ENCODE assay signal across 17 cellular contexts in genomic region chr21:31145271-31145801, GRCh38.
DNase-seq lines count a peak whose midpoint lies in the region; ATAC-seq and TF ChIP-seq lines count a peak whose summit lies in the region.
"Had no signal": no experiment of that assay in that cellular context is flagged by ENCODE, and none has a peak within 500 bp of the region (broad histone marks: within the 10 kb centered on the region; RNA-seq: fewer than 3 reads in every experiment).

No MANE protein-coding gene starts in this region.

- H2AFZ ChIP-seq in H9 (ENCODE audit: low read length) (no peak overlapping the region), IMR-90 (replicated peaks; ENCODE audit: low read length, poor library complexity) (no peak overlapping the region), mesenchymal stem cell (ENCODE audit: low read depth, low read length) (no peak overlapping the region)

- TF ChIP-seq RAD21 in IMR-90 (IDR thresholded peaks at IDR 0.05; ENCODE audit: low read length), result no peak

- H3K4me1 ChIP-seq in H9 (ENCODE audit: insufficient read depth, low read length) (peaks cover 2% of the 10 kb centered on the region), IMR-90 (ENCODE audit: control insufficient read depth, insufficient read depth, low read length) (no peaks in the 10 kb centered on the region; the same call in 1 of the 2 replicates), mesenchymal stem cell (ENCODE audit: control insufficient read depth, insufficient read depth, low read depth, low read length) (peaks cover 13% of the 10 kb centered on the region)

- ATAC-seq in IMR-90 (ENCODE audit: low read depth), result peak; percentile 57
- ATAC-seq: HCT116, Panc1, Right ventricle myocardium inferior had no signal

- H3K4me3 Mint-ChIP-seq in H9, result no peak overlapping the region

- no peak overlapping the region for H3K9ac ChIP-seq in H9 (ENCODE audit: extremely low read depth, insufficient read length, low read length)
- no peak overlapping the region for H3K9ac ChIP-seq in IMR-90 (ENCODE audit: low read depth, low read length)
- no peak overlapping the region for H3K9ac ChIP-seq in mesenchymal stem cell (ENCODE audit: low read length)
- H3K9ac ChIP-seq: BLaER1 treated with 17β-estradiol and CSF1 and Interleukin-3, amounts not matched to agents 10 nM and 100 nM had no signal

- no peaks in the 10 kb centered on the region for H3K9me1 ChIP-seq in IMR-90 (ENCODE audit: insufficient read depth, low read length)

- H3K4me2 ChIP-seq in H9 (ENCODE audit: insufficient read depth, insufficient read length, low read length), result no peak overlapping the region
- no peak overlapping the region for H3K4me2 ChIP-seq in IMR-90 (ENCODE audit: low read depth, low read length)
- H3K4me2 ChIP-seq in mesenchymal stem cell (ENCODE audit: low read length, poor library complexity, severe bottlenecking), result no peak overlapping the region

- H3T11ph ChIP-seq in H9 (ENCODE audit: low read length), result no peak overlapping the region

- dilution Hi-C loops in IMR-90 (cut with HindIII; ENCODE audit: low sequenced_read_pairs, unreplicated experiment), result no loop called here

- H3K18ac ChIP-seq in H9 (ENCODE audit: insufficient read length, low read depth, low read length), result no peak overlapping the region
- H3K18ac ChIP-seq in IMR-90 (ENCODE audit: low read depth, low read length), result no peak overlapping the region
- no peak overlapping the region for H3K18ac ChIP-seq in mesenchymal stem cell (ENCODE audit: low read depth in 1 of 2, low read length in 2 of 2)

- H3K36me3 ChIP-seq in IMR-90 (ENCODE audit: control insufficient read depth, insufficient read depth, low read length), result no peaks in the 10 kb centered on the region
- H3K36me3 ChIP-seq in mesenchymal stem cell (ENCODE audit: control insufficient read depth in 1 of 2, insufficient read depth in 2 of 2, low read depth in 1 of 2, low read length in 2 of 2), result peaks cover 0 to 9% of the 10 kb centered on the region in 2 experiments

- DNase-seq in H9 (no peak), IMR-90 (peak; percentile 1), mesenchymal stem cell (peak; percentile 62), NCI-H2196 treated with DMSO at 0.1 percent for 48 hours (lab: John Stamatoyannopoulos, UW; ENCODE audit: unreplicated experiment) (no peak), DMS53 (lab: John Stamatoyannopoulos, UW) (no peak), HPDE6-E6E7 (ENCODE audit: extremely low spot score) (no peak)
- DNase-seq: COR-L47, DMS79, NCI-H1417 treated with DMSO at 0.1 percent for 48 hours, NCI-H2029, NCI-H526 treated with DMSO at 0.1 percent for 48 hours had no signal

- H3K4ac ChIP-seq in H9 (ENCODE audit: low read depth, low read length), result no peak overlapping the region
- H3K4ac ChIP-seq in IMR-90 (ENCODE audit: low read depth, low read length), result no peak overlapping the region
- H3K4ac ChIP-seq in mesenchymal stem cell (ENCODE audit: low read depth in 1 of 2, low read length in 2 of 2), result no peak overlapping the region

- in situ Hi-C loops in IMR-90 (cut with MboI; ENCODE audit: low sequenced_read_pairs), result no loop called here

- H4K91ac ChIP-seq in H9 (ENCODE audit: insufficient read length, low read depth, low read length), result no peak overlapping the region
- no peak overlapping the region for H4K91ac ChIP-seq in IMR-90 (ENCODE audit: insufficient read depth, low read depth, low read length)
- no peak overlapping the region for H4K91ac ChIP-seq in mesenchymal stem cell (ENCODE audit: low read length)

- H4K8ac ChIP-seq in H9 (replicated peaks; ENCODE audit: insufficient read length, low read depth, low read length), result no peak overlapping the region
- no peak overlapping the region for H4K8ac ChIP-seq in IMR-90 (ENCODE audit: low read depth in 2 of 2, low read length in 2 of 2)
- H4K8ac ChIP-seq in mesenchymal stem cell (ENCODE audit: low read length), result no peak overlapping the region

- intact Hi-C loops in IMR-90 (cut with micrococcal nuclease), result no loop called here

- no peak overlapping the region for H2BK12ac ChIP-seq in H9 (ENCODE audit: insufficient read length, low read depth, low read length)
- no peak overlapping the region for H2BK12ac ChIP-seq in mesenchymal stem cell (ENCODE audit: low read length in 2 of 2)

- WGBS in H9 (ENCODE audit: extremely low coverage, insufficient read length, low lambda C conversion rate), result no CpG with 5 or more reads among the region's 4 CpGs
- no CpG with 5 or more reads among the region's 4 CpGs for WGBS in IMR-90 (ENCODE audit: extremely low coverage in 2 of 2, insufficient read length in 1 of 2), 2 experiments
- WGBS in mesenchymal stem cell, result 17% methylated on average over 3 of the region's 4 CpGs

- no peaks in the 10 kb centered on the region for H4K20me1 ChIP-seq in H9 (ENCODE audit: control insufficient read depth, insufficient read depth, insufficient read length)
- H4K20me1 ChIP-seq in IMR-90 (ENCODE audit: insufficient read depth, low read length), result no peaks in the 10 kb centered on the region
- H4K20me1 ChIP-seq: BLaER1 treated with 17β-estradiol and CSF1 and Interleukin-3, amounts not matched to agents 10 nM and 100 nM had no signal

- no peak overlapping the region for H2BK5ac ChIP-seq in H9 (ENCODE audit: insufficient read length, low read length)
- H2BK5ac ChIP-seq in IMR-90 (ENCODE audit: low read depth, low read length, poor library complexity, severe bottlenecking), result no peak overlapping the region
- H2BK5ac ChIP-seq in mesenchymal stem cell (ENCODE audit: low read depth, low read length, poor library complexity, severe bottlenecking), result no peak overlapping the region

- H3K23ac ChIP-seq in H9 (ENCODE audit: insufficient read length, low read depth, low read length) (no peak overlapping the region), IMR-90 (ENCODE audit: low read depth, low read length) (no peak overlapping the region), mesenchymal stem cell (ENCODE audit: low read length in 2 of 2) (no peak overlapping the region)

- H3K27ac Mint-ChIP-seq in H9, result peak overlapping the region; percentile 34 to 83 (median 52); a peak in 3 of 7 replicates
- H3K27ac Mint-ChIP-seq: IgD-negative memory B cell had no signal

- H3K4me3 ChIP-seq in IMR-90 (ENCODE audit: insufficient read depth, low read depth, low read length) (no peak overlapping the region), mesenchymal stem cell (ENCODE audit: insufficient read depth in 1 of 2, low read depth in 1 of 2, low read length in 2 of 2) (no peak overlapping the region)
- H3K4me3 ChIP-seq: BLaER1 treated with 17β-estradiol and CSF1 and Interleukin-3, amounts not matched to agents 10 nM and 100 nM had no signal

- no TSS peak for BruUV-seq in IMR-90 (replicated peaks; lab: Mats Ljungman, UMichigan)

- peak overlapping the region; percentile 13 for H3K27ac ChIP-seq in H9 (ENCODE audit: insufficient read length, low read depth, low read length)
- peak overlapping the region; percentile 91; the same call in 1 of the 2 replicates for H3K27ac ChIP-seq in IMR-90 (ENCODE audit: insufficient read depth, low read length)
- peak overlapping the region; percentile 19 for H3K27ac ChIP-seq in cingulate gyrus (ENCODE audit: low read depth, low read length)
- H3K27ac ChIP-seq in mesenchymal stem cell (ENCODE audit: low read length, poor library complexity, severe bottlenecking), result no peak overlapping the region
- H3K27ac ChIP-seq: BLaER1 treated with 17β-estradiol and CSF1 and Interleukin-3, amounts not matched to agents 10 nM and 100 nM had no signal

- TF ChIP-seq CTCF in H9 (conservative IDR thresholded peaks at IDR 0.05) (no peak), IMR-90 (conservative IDR thresholded peaks at IDR 0.05; ENCODE audit: low read depth, low read length) (no peak)

- H3K4me1 Mint-ChIP-seq in H9, result peaks cover 24% of the 10 kb centered on the region in 2 experiments
- H3K4me1 Mint-ChIP-seq: IgD-negative memory B cell had no signal

- peaks cover 4 to 9% of the 10 kb centered on the region in 2 experiments; a peak in 3 of 5 replicates for H3K9me3 Mint-ChIP-seq in H9
- H3K9me3 Mint-ChIP-seq: IgD-negative memory B cell had no signal

- H2BK120ac ChIP-seq in H9 (ENCODE audit: low read depth, low read length, poor library complexity, severe bottlenecking), result no peak overlapping the region
- H2BK120ac ChIP-seq in IMR-90 (ENCODE audit: low read depth, low read length), result no peak overlapping the region
- no peak overlapping the region for H2BK120ac ChIP-seq in mesenchymal stem cell (ENCODE audit: low read depth, low read length)

- CTCF ChIA-PET in IMR-90 (lab: Yijun Ruan, JAX), result no interaction called here

- no peak overlapping the region for H3K56ac ChIP-seq in H9 (ENCODE audit: insufficient read length, low read depth, low read length)
- H3K56ac ChIP-seq in IMR-90 (ENCODE audit: extremely low read depth, insufficient read depth, low read length), result no peak overlapping the region

- peaks cover 11 to 19% (median 18%) of the 10 kb centered on the region in 3 experiments for H3K36me3 Mint-ChIP-seq in H9 (ENCODE audit: insufficient read depth in 1 of 3, low read depth in 3 of 3)
- H3K36me3 Mint-ChIP-seq: IgD-negative memory B cell had no signal

- H2BK15ac ChIP-seq in H9 (ENCODE audit: low read depth, low read length), result no peak overlapping the region
- H2BK15ac ChIP-seq in IMR-90 (ENCODE audit: low read depth, low read length), result no peak overlapping the region
- no peak overlapping the region for H2BK15ac ChIP-seq in mesenchymal stem cell (ENCODE audit: low read depth, poor library complexity, severe bottlenecking)

- H4K5ac ChIP-seq in H9 (ENCODE audit: insufficient read length, low read depth, low read length) (no peak overlapping the region), IMR-90 (ENCODE audit: low read depth, low read length) (no peak overlapping the region)

- H2AK9ac ChIP-seq in IMR-90 (replicated peaks; ENCODE audit: low read depth, low read length, poor library complexity), result no peak overlapping the region

- no peak for TF ChIP-seq POLR2A in IMR-90 (IDR thresholded peaks at IDR 0.05; ENCODE audit: low read depth, low read length)

- H3K23me2 ChIP-seq in H9 (ENCODE audit: insufficient read length, low read depth, low read length, poor library complexity, severe bottlenecking), result no peaks in the 10 kb centered on the region

- POLR2A ChIA-PET in IMR-90 (lab: Charles Lee; ENCODE audit: unreplicated experiment), result interaction anchor here (0.6 kb wide), 1 partner anchor 567 kb away, joined by 8 read pairs; no protein-coding TSS in a partner anchor

- no peaks in the 10 kb centered on the region for H3K27me3 Mint-ChIP-seq in H9 (ENCODE audit: low read depth)

- H2AK5ac ChIP-seq in H9 (ENCODE audit: insufficient read length, low read length) (no peak overlapping the region), IMR-90 (ENCODE audit: low read depth, low read length) (no peak overlapping the region), mesenchymal stem cell (ENCODE audit: low read length, severe bottlenecking) (no peak overlapping the region)

- no peaks in the 10 kb centered on the region for H3K79me2 ChIP-seq in H9 (ENCODE audit: insufficient read depth, low read length)

- no peak overlapping the region for H3K14ac ChIP-seq in H9 (ENCODE audit: insufficient read depth, low read length)
- no peak overlapping the region for H3K14ac ChIP-seq in IMR-90 (replicated peaks; ENCODE audit: low read depth, low read length)
- H3K14ac ChIP-seq in mesenchymal stem cell (ENCODE audit: low read length in 2 of 2), result no peak overlapping the region

- H3K9me3 ChIP-seq in H9 (ENCODE audit: control insufficient read depth, low read depth, low read length), result no peaks in the 10 kb centered on the region
- H3K9me3 ChIP-seq in IMR-90 (ENCODE audit: control insufficient read depth, insufficient read depth, low read length), result no peaks in the 10 kb centered on the region
- no peaks in the 10 kb centered on the region for H3K9me3 ChIP-seq in mesenchymal stem cell (ENCODE audit: control insufficient read depth, low read length)

- H2BK20ac ChIP-seq in H9 (ENCODE audit: low read depth, low read length, poor library complexity, severe bottlenecking) (no peak overlapping the region), IMR-90 (ENCODE audit: low read depth, low read length) (no peak overlapping the region)

- no peaks in the 10 kb centered on the region for H3K79me1 ChIP-seq in H9 (ENCODE audit: insufficient read depth, low read depth, low read length, poor library complexity, severe bottlenecking)
- H3K79me1 ChIP-seq in IMR-90 (ENCODE audit: low read depth in 1 of 2, low read length in 2 of 2), result no peaks in the 10 kb centered on the region
- H3K79me1 ChIP-seq in mesenchymal stem cell (replicated peaks; ENCODE audit: low read length, poor library complexity, severe bottlenecking), result peaks cover 1% of the 10 kb centered on the region

- H3K27me3 ChIP-seq in H9 (ENCODE audit: insufficient read depth, low read length) (no peaks in the 10 kb centered on the region), IMR-90 (ENCODE audit: control insufficient read depth, insufficient read depth, low read length) (no peaks in the 10 kb centered on the region), mesenchymal stem cell (ENCODE audit: control insufficient read depth in 1 of 2, insufficient read depth in 1 of 2, low read length in 2 of 2) (no peaks in the 10 kb centered on the region)
- H3K27me3 ChIP-seq: BLaER1 treated with 17β-estradiol and CSF1 and Interleukin-3, amounts not matched to agents 10 nM and 100 nM had no signal

Comparison
In these comparisons a context has a peak if more than half of its experiments do, and no peak if none do; other contexts are left out.
1. DNase-seq: peak in IMR-90 (single experiment) and mesenchymal stem cell (single experiment); none in H9 (single experiment), NCI-H2196 treated with DMSO at 0.1 percent for 48 hours (single experiment), DMS53 (single experiment) and HPDE6-E6E7 (single experiment).